Comparison of ENCODE assay signal across 24 cellular contexts in the genomic region with DNA sequence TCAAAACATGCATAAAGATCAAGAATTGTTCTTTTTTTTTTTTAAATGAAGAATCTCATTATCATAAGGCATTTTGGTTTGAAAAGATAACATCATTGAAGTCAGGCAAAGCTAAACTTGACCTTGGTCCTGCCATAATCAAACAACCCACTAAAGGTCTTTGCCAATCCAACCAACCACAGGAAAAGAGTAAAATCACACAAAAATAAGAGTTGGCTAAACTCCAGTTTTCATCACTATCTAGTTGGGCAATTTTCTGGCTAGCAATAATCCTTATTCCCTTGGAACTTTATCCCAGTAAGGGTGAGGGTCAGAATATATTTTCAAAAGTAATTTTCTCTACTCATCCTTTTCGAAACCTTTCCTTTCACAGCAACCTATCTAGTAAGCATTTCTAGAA.
"Had no signal": no experiment of that assay in that cellular context is flagged by ENCODE, and none has a peak within 500 bp of the region (broad histone marks: within the 10 kb centered on the region; RNA-seq: fewer than 3 reads in every experiment).

No MANE protein-coding gene starts in this region.

- ATAC-seq: activated T-cell treated with anti-CD3 and anti-CD28 coated beads, Interleukin-2, amount 50 U/mL, for 72 hours; gastrocnemius medialis; left cardiac atrium; naive thymus-derived CD4-positive, alpha-beta T cell; stimulated activated naive CD8-positive, alpha-beta T cell treated with anti-CD3 and anti-CD28 coated beads, Interleukin-15, Interleukin-2, amounts not matched to agents 100 U/mL and 50 U/mL, for 24 hours had no signal

- H3K4me1 ChIP-seq: gastrocnemius medialis, sigmoid colon, spleen, thyroid gland had no signal

- H3K9me3 ChIP-seq: gastrocnemius medialis, sigmoid colon, spleen, thyroid gland had no signal

- H3K36me3 Mint-ChIP-seq: activated naive CD8-positive, alpha-beta T cell treated with anti-CD3 and anti-CD28 coated beads, Interleukin-2, amount 10 ng/mL, durations not matched to agents 7 days and 5 days had no signal

- H3K4me3 ChIP-seq: gastrocnemius medialis, lung, sigmoid colon, spleen, thyroid gland had no signal

- H3K27ac ChIP-seq: gastrocnemius medialis, sigmoid colon, spleen, thyroid gland had no signal

- H3K27me3 Mint-ChIP-seq: activated CD4-positive, alpha-beta memory T cell treated with anti-CD3 and anti-CD28 coated beads for 36 hours; activated naive CD8-positive, alpha-beta T cell treated with anti-CD3 and anti-CD28 coated beads, Interleukin-2, amount 10 ng/mL, durations not matched to agents 7 days and 5 days; naive thymus-derived CD4-positive, alpha-beta T cell had no signal

- DNase-seq: activated CD4-positive, alpha-beta memory T cell treated with anti-CD3 and anti-CD28 coated beads for 36 hours; activated CD4-positive, alpha-beta T cell treated with anti-CD3 and anti-CD28 coated beads for 48 hours; activated effector memory CD4-positive, alpha-beta T cell treated with Interleukin-2 at 50 U/mL for 16 hours; activated naive CD4-positive, alpha-beta T cell treated with anti-CD3 and anti-CD28 coated beads for 36 hours; activated naive CD8-positive, alpha-beta T cell treated with anti-CD3 and anti-CD28 coated beads, Interleukin-2, amount 10 ng/mL, durations not matched to agents 7 days and 5 days; activated T-cell treated with anti-CD3 and anti-CD28 coated beads, Interleukin-2, amount 50 U/mL, for 72 hours; amygdala; cerebellar nuclear complex; cortex of kidney; endodermal cell; gastrocnemius medialis; head of caudate nucleus; islet precursor cell; left cardiac atrium; naive thymus-derived CD4-positive, alpha-beta T cell; posterior cingulate gyrus; sigmoid colon; spleen; stimulated activated CD4-positive, alpha-beta T cell treated with anti-CD3 and anti-CD28 coated beads, Interleukin-4, amount 100 ng/mL, for 4 hours; stimulated activated naive CD8-positive, alpha-beta T cell treated with anti-CD3 and anti-CD28 coated beads, Interleukin-15, Interleukin-2, amounts not matched to agents 100 U/mL and 50 U/mL, for 24 hours; substantia nigra; thyroid gland had no signal

- H3K4me1 Mint-ChIP-seq: activated naive CD8-positive, alpha-beta T cell treated with anti-CD3 and anti-CD28 coated beads, Interleukin-2, amount 10 ng/mL, durations not matched to agents 7 days and 5 days; naive thymus-derived CD4-positive, alpha-beta T cell had no signal

- H3K9me3 Mint-ChIP-seq: activated CD4-positive, alpha-beta memory T cell treated with anti-CD3 and anti-CD28 coated beads for 36 hours; activated naive CD4-positive, alpha-beta T cell treated with anti-CD3 and anti-CD28 coated beads for 36 hours; activated naive CD8-positive, alpha-beta T cell treated with anti-CD3 and anti-CD28 coated beads, Interleukin-2, amount 10 ng/mL, durations not matched to agents 7 days and 5 days; activated T-cell treated with anti-CD3 and anti-CD28 coated beads, Interleukin-2, amount 50 U/mL, for 72 hours had no signal

- H3K27me3 ChIP-seq: gastrocnemius medialis, sigmoid colon, spleen, thyroid gland had no signal

- H3K27ac Mint-ChIP-seq: activated CD4-positive, alpha-beta memory T cell treated with anti-CD3 and anti-CD28 coated beads for 36 hours; activated naive CD4-positive, alpha-beta T cell treated with anti-CD3 and anti-CD28 coated beads for 36 hours; activated naive CD8-positive, alpha-beta T cell treated with anti-CD3 and anti-CD28 coated beads, Interleukin-2, amount 10 ng/mL, durations not matched to agents 7 days and 5 days; activated T-cell treated with anti-CD3 and anti-CD28 coated beads, Interleukin-2, amount 50 U/mL, for 72 hours; endodermal cell; naive thymus-derived CD4-positive, alpha-beta T cell had no signal

- H3K4me3 Mint-ChIP-seq: activated CD4-positive, alpha-beta memory T cell treated with anti-CD3 and anti-CD28 coated beads for 36 hours; activated naive CD4-positive, alpha-beta T cell treated with anti-CD3 and anti-CD28 coated beads for 36 hours; activated naive CD8-positive, alpha-beta T cell treated with anti-CD3 and anti-CD28 coated beads, Interleukin-2, amount 10 ng/mL, durations not matched to agents 7 days and 5 days; activated T-cell treated with anti-CD3 and anti-CD28 coated beads, Interleukin-2, amount 50 U/mL, for 72 hours; endodermal cell; naive thymus-derived CD4-positive, alpha-beta T cell; neural crest cell had no signal

- H3K36me3 ChIP-seq: gastrocnemius medialis, sigmoid colon, thyroid gland had no signal
